Comparison of ENCODE assay signal across 16 cellular contexts in genomic region chr3:128320551-128321340, GRCh38.
DNase-seq lines count a peak whose midpoint lies in the region; ATAC-seq and TF ChIP-seq lines count a peak whose summit lies in the region.
"Had no signal": no experiment of that assay in that cellular context is flagged by ENCODE, and none has a peak within 500 bp of the region (broad histone marks: within the 10 kb centered on the region; RNA-seq: fewer than 3 reads in every experiment).

No MANE protein-coding gene starts in this region.

- H3K36me3 Mint-ChIP-seq in CD14-positive monocyte (peaks cover 22 to 29% of the 10 kb centered on the region in 2 donors), T-cell (peaks cover 11% of the 10 kb centered on the region)
- H3K36me3 Mint-ChIP-seq in naive thymus-derived CD8-positive, alpha-beta T cell: peaks cover 0 to 9% (median 3%) of the 10 kb centered on the region in 3 donors

- DNase-seq in CD14-positive monocyte (ENCODE audit: low spot score): peak; percentile 26
- peak in 1 of 34 experiments; percentile 17 for DNase-seq in T-cell
- DNase-seq in naive thymus-derived CD8-positive, alpha-beta T cell: peak in 1 of 10 donors; percentile 42
- no peak for DNase-seq in NCI-H1694 treated with DMSO at 0.1 percent for 48 hours (lab: John Stamatoyannopoulos, UW)
- no peak for DNase-seq in osteoblast (ENCODE audit: insufficient read length, low spot score, missing footprints)
- DNase-seq: activated CD8-positive, alpha-beta T cell treated with anti-CD3 and anti-CD28 coated beads, Interleukin-2, amount 10 ng/mL, durations not matched to agents 7 days and 5 days; effector CD4-positive, alpha-beta T cell; kidney; mesenchymal stem cell; NCI-H187 treated with DMSO at 0.1 percent for 48 hours; NCI-H524 treated with DMSO at 0.1 percent for 48 hours; right cardiac atrium had no signal

- intact Hi-C loops in CD14-positive monocyte (cut with micrococcal nuclease): loop anchor here in 1 of 2 donors (10.0 kb wide), 1 partner anchor 226 kb away; no protein-coding TSS in a partner anchor

- H3K36me3 ChIP-seq in osteoblast (ENCODE audit: insufficient read depth, low read length): no peaks in the 10 kb centered on the region

- H4K20me1 ChIP-seq in osteoblast (ENCODE audit: insufficient read depth, low read length): peaks cover 4% of the 10 kb centered on the region

- no peaks in the 10 kb centered on the region for H3K9me3 ChIP-seq in osteoblast (ENCODE audit: low read depth, low read length)
- H3K9me3 ChIP-seq: neutrophil had no signal

- H3K27me3 ChIP-seq in osteoblast (ENCODE audit: insufficient read depth, low read length): no peaks in the 10 kb centered on the region
- H3K27me3 ChIP-seq: neutrophil had no signal

- no peak overlapping the region for H2AFZ ChIP-seq in osteoblast (ENCODE audit: low read length)

- no peak overlapping the region for H3K4me2 ChIP-seq in osteoblast (ENCODE audit: insufficient read depth, low read length)

- H3K4me1 Mint-ChIP-seq in CD14-positive monocyte (peaks cover 2% of the 10 kb centered on the region), T-cell (peaks cover 54 to 71% (median 64%) of the 10 kb centered on the region in 3 donors)
- H3K4me1 Mint-ChIP-seq in naive thymus-derived CD8-positive, alpha-beta T cell: peaks cover 32 to 76% (median 62%) of the 10 kb centered on the region in 4 donors

- H3K27ac Mint-ChIP-seq in CD14-positive monocyte (peak overlapping the region in 2 of 7 donors; percentile 16 to 62), T-cell (peak overlapping the region; percentile 69 to 85)
- H3K27ac Mint-ChIP-seq in naive thymus-derived CD8-positive, alpha-beta T cell: peak overlapping the region; percentile 78 to 98 (median 90)
- H3K27ac Mint-ChIP-seq: activated CD8-positive, alpha-beta T cell treated with anti-CD3 and anti-CD28 coated beads, Interleukin-2, amount 10 ng/mL, durations not matched to agents 7 days and 5 days had no signal

- ATAC-seq in T-cell (replicated peaks in 1 of 4) (no peak), GM21786 (IDR thresholded peaks at IDR 0.05; ENCODE audit: unreplicated experiment) (no peak)
- no peak for ATAC-seq in naive thymus-derived CD8-positive, alpha-beta T cell
- ATAC-seq: activated CD8-positive, alpha-beta T cell treated with anti-CD3 and anti-CD28 coated beads, Interleukin-2, amount 10 ng/mL, durations not matched to agents 7 days and 5 days; Panc1 had no signal

- H3K27me3 Mint-ChIP-seq in CD14-positive monocyte (ENCODE audit: low read depth in 3 of 3) (peaks cover 0 to 2% (median 0%) of the 10 kb centered on the region in 3 donors), T-cell (no peaks in the 10 kb centered on the region)
- H3K27me3 Mint-ChIP-seq in naive thymus-derived CD8-positive, alpha-beta T cell: no peaks in the 10 kb centered on the region

- no peak overlapping the region for H3K4me3 ChIP-seq in osteoblast (ENCODE audit: insufficient read depth, low read length)

- no peaks in the 10 kb centered on the region for H3K9me3 Mint-ChIP-seq in CD14-positive monocyte
- no peaks in the 10 kb centered on the region for H3K9me3 Mint-ChIP-seq in T-cell
- H3K9me3 Mint-ChIP-seq in naive thymus-derived CD8-positive, alpha-beta T cell: no peaks in the 10 kb centered on the region

- H3K27ac ChIP-seq in 22Rv1 (peak overlapping the region; percentile 92), osteoblast (ENCODE audit: low read depth, low read length) (no peak overlapping the region)
- H3K27ac ChIP-seq: neutrophil had no signal

- H3K4me1 ChIP-seq in osteoblast (ENCODE audit: insufficient read depth, low read length): no peaks in the 10 kb centered on the region

- TF ChIP-seq CTCF in 22Rv1 (IDR thresholded peaks at IDR 0.05) (no peak), CD14-positive monocyte (IDR thresholded peaks at IDR 0.05) (no peak), osteoblast (IDR thresholded peaks at IDR 0.05; ENCODE audit: extremely low read depth, low read depth, low read length) (no peak)

- H3K79me2 ChIP-seq in osteoblast (ENCODE audit: insufficient read depth, low read length): no peaks in the 10 kb centered on the region

- CTCF ChIA-PET in T-cell (lab: Charles Lee): interaction anchor here in 1 of 2 donors (0.6 to 2.5 kb wide), 5 partner anchors 13 to 225 kb away, joined by 3 to 16 read pairs (median 10); no protein-coding TSS in a partner anchor

- no peak overlapping the region for H3K4me3 Mint-ChIP-seq in CD14-positive monocyte
- peak overlapping the region in 1 of 3 donors; percentile 19 for H3K4me3 Mint-ChIP-seq in T-cell
- peak overlapping the region in 4 of 10 donors; percentile 7 to 54 (median 44) for H3K4me3 Mint-ChIP-seq in naive thymus-derived CD8-positive, alpha-beta T cell
- H3K4me3 Mint-ChIP-seq: activated CD8-positive, alpha-beta T cell treated with anti-CD3 and anti-CD28 coated beads, Interleukin-2, amount 10 ng/mL, durations not matched to agents 7 days and 5 days had no signal

- POLR2A ChIA-PET in T-cell (lab: Charles Lee): no interaction called here
- POLR2A ChIA-PET in naive thymus-derived CD8-positive, alpha-beta T cell (lab: Charles Lee): interaction anchor here (0.6 to 8.7 kb wide), 5 partner anchors 9 to 197 kb away, joined by 3 to 87 read pairs (median 8); partner anchors contain the start of gene RUVBL1
